ENCODE assay signal across 19 cellular contexts in genomic region chr9:115520626-115521025, GRCh38.
DNase-seq lines count a peak whose midpoint lies in the region; TF ChIP-seq lines count a peak whose summit lies in the region.
"Had no signal": no experiment of that assay in that cellular context is flagged by ENCODE, and none has a peak within 500 bp of the region (broad histone marks: within the 10 kb centered on the region; RNA-seq: fewer than 3 reads in every experiment).

No MANE protein-coding gene starts in this region.

- TF ChIP-seq CTCF in tibial artery (IDR thresholded peaks at IDR 0.05): no peak

- intact Hi-C loops in tibial artery (cut with DNase I; ENCODE audit: low total_unique reads): loop anchor here (10.0 kb wide), 1 partner anchor 506 kb away; no protein-coding TSS in a partner anchor

- DNase-seq in G401 (ENCODE audit: low spot score) (peak; percentile 10), cerebellar cortex (ENCODE audit: low spot score) (peak; percentile 4), myocyte (ENCODE audit: low read depth) (peak; percentile 13), tibial artery (no peak), islet precursor cell (no peak), OCI-M1 (lab: John Stamatoyannopoulos, UW) (no peak), DMS 273 (lab: John Stamatoyannopoulos, UW; ENCODE audit: unreplicated experiment) (no peak)
- DNase-seq: CD8-positive, alpha-beta memory T cell; DMS79 treated with DMSO at 0.1 percent for 48 hours; H7; HFFc6; KBM-7; NCI-H1105 treated with DMSO at 0.1 percent for 48 hours; NCI-H1694; NCI-H2081 treated with DMSO at 0.1 percent for 48 hours; NCI-H446 treated with DMSO at 0.1 percent for 48 hours; NCI-H69; NK-92 treated with Interleukin-12 subunit alpha and Interleukin-12 subunit beta, amount 100 ng/mL, for 24 hours had no signal

- no peaks in the 10 kb centered on the region for H3K27me3 ChIP-seq in tibial artery

- no peaks in the 10 kb centered on the region for H3K9me3 ChIP-seq in tibial artery
- H3K9me3 ChIP-seq: A549 had no signal

- in situ Hi-C loops in G401 (cut with HindIII; ENCODE audit: low sequenced_read_pairs): no loop called here

- H3K27ac ChIP-seq in tibial artery: peak overlapping the region; percentile 25 to 39
- H3K27ac ChIP-seq: A549 had no signal

- H3K4me3 ChIP-seq in tibial artery: no peak overlapping the region
- H3K4me3 ChIP-seq: A549 had no signal

- peaks cover 0 to 49% (median 17%) of the 10 kb centered on the region in 4 donors for H3K4me1 ChIP-seq in tibial artery
- H3K4me1 ChIP-seq: A549 had no signal

- no peaks in the 10 kb centered on the region for H3K36me3 ChIP-seq in tibial artery

Comparison
In these comparisons a context has a peak if more than half of its experiments do, and no peak if none do; other contexts are left out.
1. DNase-seq: peak in G401 (single experiment), cerebellar cortex (single experiment) and myocyte (single experiment); none in tibial artery (0 of 2), islet precursor cell (single experiment), OCI-M1 (single experiment) and DMS 273 (single experiment).